ENCODE assay signal across 8 cellular contexts in the genomic region with DNA sequence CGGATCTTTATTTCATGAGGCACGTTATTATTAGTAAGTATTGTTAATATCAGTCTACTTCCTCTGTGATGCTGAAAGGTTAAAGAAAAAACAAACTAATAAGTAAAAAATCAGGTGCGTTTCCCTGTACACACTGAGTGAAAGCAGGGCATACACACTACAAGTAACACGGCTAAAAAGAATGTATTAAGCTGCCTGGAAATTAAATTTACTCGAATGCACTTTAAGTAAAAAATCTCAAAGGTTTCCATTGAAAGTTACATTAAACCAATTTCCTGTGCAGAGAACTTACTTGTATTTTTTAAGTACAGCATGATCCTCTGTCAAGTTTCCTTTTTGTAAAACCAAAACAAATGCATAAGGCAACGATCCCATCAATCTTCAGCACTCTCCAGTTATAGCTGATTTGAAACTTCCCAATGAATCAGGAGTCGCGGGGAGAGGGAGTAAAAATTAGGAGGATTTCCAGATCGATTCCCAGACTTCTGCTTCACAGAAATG. TPM values are rescaled to one million over a fixed set of nuclear protein-coding genes. Genes with fewer than 3 reads are reported as not detected.
A peak's percentile ranks its signal among the peaks of the same experiment; 100 is the strongest.
DNase-seq lines count a peak whose midpoint lies in the region; ATAC-seq and TF ChIP-seq lines count a peak whose summit lies in the region.

No MANE protein-coding gene starts in this region.

- peak overlapping the region; percentile 96 for H3K27ac Mint-ChIP-seq in central memory CD8-positive, alpha-beta T cell (ENCODE audit: low read depth)
- peak overlapping the region; percentile 97 to 99 (median 98) for H3K27ac Mint-ChIP-seq in naive B cell

- TF ChIP-seq CTCF in BJ (IDR thresholded peaks at IDR 0.05; ENCODE audit: insufficient read depth, low read depth, low read length), result no peak

- peaks cover 74% of the 10 kb centered on the region for H3K4me1 Mint-ChIP-seq in central memory CD8-positive, alpha-beta T cell
- peaks cover 59 to 69% (median 64%) of the 10 kb centered on the region in 3 donors for H3K4me1 Mint-ChIP-seq in naive B cell

- ATAC-seq in central memory CD8-positive, alpha-beta T cell (replicated peaks; ENCODE audit: extremely low read depth, poor library complexity, severe bottlenecking), result no peak
- ATAC-seq in naive B cell (ENCODE audit: low read depth in 2 of 2) (no peak), GM18858 (IDR thresholded peaks at IDR 0.05; ENCODE audit: unreplicated experiment) (no peak), GM19328 (IDR thresholded peaks at IDR 0.05; ENCODE audit: unreplicated experiment) (no peak)

- no peak for DNase-seq in BJ (ENCODE audit: low read depth)
- no peak for DNase-seq in Jurkat, Clone E6-1 (ENCODE audit: low read depth, low spot score)
- DNase-seq in central memory CD8-positive, alpha-beta T cell (ENCODE audit: low spot score in 2 of 2), result no peak
- no peak for DNase-seq in naive B cell
- no peak for DNase-seq in DMS79 treated with DMSO at 0.1 percent for 48 hours (lab: John Stamatoyannopoulos, UW)
- no peak for DNase-seq in islet precursor cell

- no peaks in the 10 kb centered on the region for H3K36me3 ChIP-seq in BJ (ENCODE audit: control insufficient read depth, insufficient read depth, low read length)

- H3K36me3 Mint-ChIP-seq in central memory CD8-positive, alpha-beta T cell (ENCODE audit: insufficient read depth), result peaks cover 26% of the 10 kb centered on the region
- H3K36me3 Mint-ChIP-seq in naive B cell, result peaks cover 0 to 7% of the 10 kb centered on the region in 2 donors

- no peaks in the 10 kb centered on the region for H3K9me3 Mint-ChIP-seq in central memory CD8-positive, alpha-beta T cell
- H3K9me3 Mint-ChIP-seq in naive B cell, result no peaks in the 10 kb centered on the region

- POLR2A ChIA-PET in BJ (lab: Charles Lee), result no interaction called here

- H3K27me3 Mint-ChIP-seq in central memory CD8-positive, alpha-beta T cell, result no peaks in the 10 kb centered on the region
- no peaks in the 10 kb centered on the region for H3K27me3 Mint-ChIP-seq in naive B cell

- H3K4me3 Mint-ChIP-seq in central memory CD8-positive, alpha-beta T cell, result peak overlapping the region; percentile 100
- peak overlapping the region; percentile 94 to 100 (median 99) for H3K4me3 Mint-ChIP-seq in naive B cell

- peaks cover 12% of the 10 kb centered on the region for H3K27me3 ChIP-seq in BJ (ENCODE audit: control insufficient read depth, insufficient read depth, low read length)

- CTCF ChIA-PET in BJ (lab: Yijun Ruan, JAX), result interaction anchor here (0.9 to 3.8 kb wide), 5 partner anchors 11 to 599 kb away, joined by 3 to 22 read pairs (median 10); no protein-coding TSS in a partner anchor

- peak overlapping the region; percentile 33 for H3K4me3 ChIP-seq in BJ (ENCODE audit: low read depth, low read length)
- peak overlapping the region; percentile 85 for H3K4me3 ChIP-seq in Jurkat, Clone E6-1 (ENCODE audit: low read length)

RNA-seq across cellular contexts. Expression of a gene that starts 0.6 kb away (rescaled TPM):
- 0.15 and 0.16 TPM in 2 replicates for polyA plus RNA-seq in BJ (2011; rRNA removed)
- polyA minus RNA-seq in BJ (2011; rRNA and poly(A)+ RNA removed), result 0.09 and 0.31 TPM in 2 replicates
- polyA plus RNA-seq in Jurkat, Clone E6-1 (2012; ENCODE audit: insufficient read depth, insufficient read length), result 7.0 TPM
- 10 to 100 TPM; 11.8 to 43.0 (median 30.1) TPM for polyA plus RNA-seq in naive B cell (ENCODE audit: low read depth in 6 of 6)

RNA-seq across cellular contexts. Expression of a gene that starts 48.1 kb away (rescaled TPM):
- polyA plus RNA-seq in BJ (2011; rRNA removed), result 29.1 and 32.0 TPM in 2 replicates
- 29.1 and 31.4 TPM in 2 replicates for polyA minus RNA-seq in BJ (2011; rRNA and poly(A)+ RNA removed)
- polyA plus RNA-seq in Jurkat, Clone E6-1 (2012; ENCODE audit: insufficient read depth, insufficient read length), result 21.7 TPM
- 10 to 100 TPM; 18.9 to 47.1 (median 38.2) TPM for polyA plus RNA-seq in naive B cell (ENCODE audit: low read depth in 6 of 6)

Comparison
In these comparisons a context has a peak if more than half of its experiments do, and no peak if none do; other contexts are left out.
1. RNA of a gene that starts 0.6 kb away (polyA plus RNA-seq): 11.8 to 43.0 TPM in naive B cell; 0.15 to 0.16 TPM in BJ; every median in the first group is over 10 times any median in the second.